22 cellular contexts compared by ENCODE assay signal in the genomic region with DNA sequence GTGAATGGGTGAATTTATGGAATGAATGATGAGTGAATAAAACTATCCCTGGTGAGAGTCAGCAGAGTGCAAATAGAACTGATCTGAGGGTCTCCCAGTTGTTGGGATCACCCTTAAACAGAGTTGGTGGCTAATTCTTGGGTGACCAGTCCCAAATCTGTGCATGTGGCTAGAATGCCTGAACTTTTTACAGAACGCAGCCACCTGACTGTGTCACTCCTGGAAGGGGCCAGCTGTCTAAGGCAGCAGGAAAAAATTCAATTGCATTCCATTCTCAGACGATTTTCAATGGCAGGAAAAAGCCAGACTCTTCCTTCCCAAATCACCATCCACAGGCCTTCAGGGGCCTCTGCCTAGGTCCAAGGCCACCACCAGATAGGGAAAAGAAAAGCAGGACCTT. TPM values are rescaled to one million over a fixed set of nuclear protein-coding genes. Genes with fewer than 3 reads are reported as not detected.
DNase-seq lines count a peak whose midpoint lies in the region; ATAC-seq and TF ChIP-seq lines count a peak whose summit lies in the region.
"Had no signal": no experiment of that assay in that cellular context is flagged by ENCODE, and none has a peak within 500 bp of the region (broad histone marks: within the 10 kb centered on the region; RNA-seq: fewer than 3 reads in every experiment).

No MANE protein-coding gene starts in this region.

- H3K27me3 ChIP-seq in endodermal cell (ENCODE audit: control insufficient read depth, insufficient read depth, low read length, poor library complexity, severe bottlenecking) (peaks cover 14% of the 10 kb centered on the region), neural progenitor cell (no peaks in the 10 kb centered on the region), foreskin keratinocyte (peaks cover 7% of the 10 kb centered on the region)
- H3K27me3 ChIP-seq: MG63 had no signal

- ATAC-seq in left cardiac atrium = no peak
- ATAC-seq in foreskin keratinocyte = no peak
- ATAC-seq: PC-3 had no signal

- H3K36me3 Mint-ChIP-seq in endodermal cell (ENCODE audit: low read depth) = no peaks in the 10 kb centered on the region
- no peaks in the 10 kb centered on the region for H3K36me3 Mint-ChIP-seq in neural progenitor cell
- H3K36me3 Mint-ChIP-seq in immature natural killer cell = peaks cover 0 to 8% (median 4%) of the 10 kb centered on the region in 3 donors

- H3K27ac Mint-ChIP-seq in endodermal cell = no peak overlapping the region
- no peak overlapping the region for H3K27ac Mint-ChIP-seq in neural progenitor cell
- H3K27ac Mint-ChIP-seq in immature natural killer cell = no peak overlapping the region
- H3K27ac Mint-ChIP-seq: H9, HFFc6 had no signal

- H3K79me2 ChIP-seq in neural progenitor cell (ENCODE audit: low read depth) = no peaks in the 10 kb centered on the region

- no peak overlapping the region for H3K4me2 ChIP-seq in neural progenitor cell

- no peak overlapping the region for H2AFZ ChIP-seq in neural progenitor cell (replicated peaks)

- H3K36me3 ChIP-seq in endodermal cell (ENCODE audit: control insufficient read depth, insufficient read depth, low read length) = no peaks in the 10 kb centered on the region
- H3K36me3 ChIP-seq in neural progenitor cell = no peaks in the 10 kb centered on the region
- H3K36me3 ChIP-seq: MG63 had no signal

- H3K9ac ChIP-seq in endodermal cell (ENCODE audit: extremely low read depth, low read length, poor library complexity, severe bottlenecking) (no peak overlapping the region), neural progenitor cell (peak overlapping the region; percentile 20)

- DNase-seq in cardiac septum (ENCODE audit: low spot score) = peak; percentile 19
- DNase-seq in left cardiac atrium = no peak
- peak; percentile 31 for DNase-seq in endodermal cell
- no peak for DNase-seq in neural progenitor cell (ENCODE audit: low spot score)
- DNase-seq in superior temporal gyrus (ENCODE audit: extremely low spot score) = no peak
- DNase-seq in foreskin keratinocyte = no peak
- DNase-seq in immature natural killer cell = no peak
- DNase-seq: DMS153; DND-41; H9; HFFc6; KBM-7; MG63; NCI-H1105 treated with DMSO at 0.1 percent for 48 hours; NCI-H146; NCI-H1930; NCI-H2107; NCI-H526; NCI-H82; NK-92 treated with Interleukin-12 subunit alpha and Interleukin-12 subunit beta, amount 100 ng/mL, for 24 hours; PC-3 had no signal

- peaks cover 14% of the 10 kb centered on the region for H3K4me1 Mint-ChIP-seq in endodermal cell
- H3K4me1 Mint-ChIP-seq in neural progenitor cell = peaks cover 7% of the 10 kb centered on the region
- peaks cover 13 to 19% of the 10 kb centered on the region in 2 donors for H3K4me1 Mint-ChIP-seq in immature natural killer cell

- 51 to 74% methylated on average over 2 of the region's 2 CpGs for WGBS in endodermal cell (ENCODE audit: insufficient coverage in 1 of 2, insufficient read length in 1 of 2), 2 experiments

- H3K27ac ChIP-seq in endodermal cell (ENCODE audit: low read depth, low read length) (no peak overlapping the region), neural progenitor cell (no peak overlapping the region), foreskin keratinocyte (no peak overlapping the region)

- no peaks in the 10 kb centered on the region for H3F3A ChIP-seq in neural progenitor cell (ENCODE audit: low read depth)

- H3K4me1 ChIP-seq in endodermal cell (ENCODE audit: control insufficient read depth, insufficient read depth, low read length) (peaks cover 2% of the 10 kb centered on the region), neural progenitor cell (no peaks in the 10 kb centered on the region), foreskin keratinocyte (no peaks in the 10 kb centered on the region)

- intact Hi-C loops in cardiac septum (cut with DNase I) (no loop called here), left cardiac atrium (cut with DNase I) (no loop called here)

- H3K27me3 Mint-ChIP-seq in endodermal cell (ENCODE audit: insufficient read depth) (peaks cover 48% of the 10 kb centered on the region), neural progenitor cell (ENCODE audit: insufficient read depth, low read depth) (peaks cover 3% of the 10 kb centered on the region), immature natural killer cell (ENCODE audit: low read depth in 3 of 3) (peaks cover 0 to 7% (median 3%) of the 10 kb centered on the region in 3 donors)

- H3K9me3 Mint-ChIP-seq in endodermal cell (no peaks in the 10 kb centered on the region), neural progenitor cell (peaks cover 1% of the 10 kb centered on the region), immature natural killer cell (peaks cover 0 to 3% (median 0%) of the 10 kb centered on the region in 6 donors)
- H3K9me3 Mint-ChIP-seq: H9 had no signal

- H3K4me3 ChIP-seq in endodermal cell (ENCODE audit: low read length) (no peak overlapping the region), neural progenitor cell (no peak overlapping the region)
- H3K4me3 ChIP-seq: MG63 had no signal

- H4K20me1 ChIP-seq in neural progenitor cell (ENCODE audit: low read depth) = no peaks in the 10 kb centered on the region

- H3K4me3 Mint-ChIP-seq in endodermal cell (no peak overlapping the region), neural progenitor cell (no peak overlapping the region), immature natural killer cell (no peak overlapping the region)
- H3K4me3 Mint-ChIP-seq: H9, HFFc6 had no signal

- H3K9me3 ChIP-seq in endodermal cell (ENCODE audit: control insufficient read depth, low read length) (no peaks in the 10 kb centered on the region), neural progenitor cell (ENCODE audit: low read depth) (no peaks in the 10 kb centered on the region)
- H3K9me3 ChIP-seq: MG63 had no signal

- TF ChIP-seq CTCF in endodermal cell (conservative IDR thresholded peaks at IDR 0.05) (no peak), neural progenitor cell (IDR thresholded peaks at IDR 0.05) (no peak), foreskin keratinocyte (conservative IDR thresholded peaks at IDR 0.05) (no peak)

RNA-seq across cellular contexts. Expression of a gene that starts 43.5 kb away (rescaled TPM):
- total RNA-seq in cardiac septum (2.8 TPM), left cardiac atrium (1 to 10 TPM; 1.2 to 1.6 TPM), endodermal cell (under 1 TPM in 1 of 2 donors, not detected in 1; 0.18 TPM), neural progenitor cell (ENCODE audit: low replicate concordance) (0.32 and 0.34 TPM in 2 replicates), foreskin keratinocyte (0.10 and 0.14 TPM in 2 replicates)
- polyA plus RNA-seq in endodermal cell (2013, experiment 1 of 2) = 0.61 TPM
- 0.33 TPM for polyA plus RNA-seq in endodermal cell (2013, experiment 2 of 2)
- polyA plus RNA-seq in foreskin keratinocyte (0.04 and 0.37 TPM in 2 replicates), immature natural killer cell (under 1 TPM in 1 of 3 donors, not detected in 2; 0.32 TPM)
- total RNA-seq: HFFc6 had no signal
- polyA plus RNA-seq: BJ had no signal

Comparison
In these comparisons a context has a peak if more than half of its experiments do, and no peak if none do; other contexts are left out.
1. DNase-seq: peak in cardiac septum (single experiment) and endodermal cell (single experiment); none in left cardiac atrium (single experiment), neural progenitor cell (single experiment), superior temporal gyrus (single experiment), foreskin keratinocyte (0 of 2) and immature natural killer cell (0 of 3).